Comparison of ENCODE assay signal across 1 cellular context in genomic region chr13:97975851-97976550, GRCh38.
TF ChIP-seq lines count a peak whose summit lies in the region.

No MANE protein-coding gene starts in this region.

TF ChIP-seq in WTC11, 78 proteins besides CTCF, POLR2A, EP300 and RAD21 (continued from another document):
- TF ChIP-seq ATF2 (CRISPR knock-in tag; IDR thresholded peaks at IDR 0.05; ENCODE audit: borderline replicate concordance, low read depth) (no peak), TEAD4 (CRISPR knock-in tag; IDR thresholded peaks at IDR 0.05) (no peak), NR2C2 (CRISPR knock-in tag; IDR thresholded peaks at IDR 0.05) (0 out of 2 replicates have a peak, but pooled peaks have one; percentile 38), NFYB (CRISPR knock-in tag; conservative IDR thresholded peaks at IDR 0.05; ENCODE audit: low read depth) (peak; percentile 40), FOXP4 (CRISPR knock-in tag; IDR thresholded peaks at IDR 0.05) (peak; percentile 14; the same call in 1 of the 2 replicates), HMGXB4 (CRISPR knock-in tag; IDR thresholded peaks at IDR 0.05) (peak; percentile 35; the same call in 1 of the 2 replicates)
